ENCODE assay signal across 1 cellular context in genomic region chr22:17172172-17172833, GRCh38.
TF ChIP-seq lines count a peak whose summit lies in the region.

No MANE protein-coding gene starts in this region.

TF ChIP-seq in HCT116, 20 proteins besides CTCF, POLR2A, EP300 and RAD21 (continued from another document):
- TF ChIP-seq REST (IDR thresholded peaks at IDR 0.05; ENCODE audit: low read depth) (no peak), ATF3 (IDR thresholded peaks at IDR 0.05) (no peak), CBX3 (IDR thresholded peaks at IDR 0.05; ENCODE audit: low read depth) (no peak), CEBPB (IDR thresholded peaks at IDR 0.05; ENCODE audit: low read depth) (no peak), EGR1 (IDR thresholded peaks at IDR 0.05; ENCODE audit: low read depth) (no peak), POLR2AphosphoS5 (IDR thresholded peaks at IDR 0.05; ENCODE audit: low read depth, low read length) (no peak), SIN3A (IDR thresholded peaks at IDR 0.05; ENCODE audit: low read depth) (no peak), ELF1 (IDR thresholded peaks at IDR 0.05; ENCODE audit: borderline replicate concordance, low read depth) (no peak), EZH2phosphoT487 (IDR thresholded peaks at IDR 0.05; ENCODE audit: borderline replicate concordance) (no peak), ZFX (IDR thresholded peaks at IDR 0.05) (no peak), JUND (IDR thresholded peaks at IDR 0.05) (no peak), ZNF274 (IDR thresholded peaks at IDR 0.05; ENCODE audit: low read depth, low read length) (no peak), TCF7L2 (IDR thresholded peaks at IDR 0.05; ENCODE audit: borderline replicate concordance, extremely low read depth, insufficient read depth, insufficient read length) (no peak), SP1 (IDR thresholded peaks at IDR 0.05; ENCODE audit: low read depth) (no peak), SRF (IDR thresholded peaks at IDR 0.05; ENCODE audit: low read depth) (no peak), MAX (IDR thresholded peaks at IDR 0.05) (no peak)
